Comparison of ENCODE assay signal across 11 cellular contexts in the genomic region with DNA sequence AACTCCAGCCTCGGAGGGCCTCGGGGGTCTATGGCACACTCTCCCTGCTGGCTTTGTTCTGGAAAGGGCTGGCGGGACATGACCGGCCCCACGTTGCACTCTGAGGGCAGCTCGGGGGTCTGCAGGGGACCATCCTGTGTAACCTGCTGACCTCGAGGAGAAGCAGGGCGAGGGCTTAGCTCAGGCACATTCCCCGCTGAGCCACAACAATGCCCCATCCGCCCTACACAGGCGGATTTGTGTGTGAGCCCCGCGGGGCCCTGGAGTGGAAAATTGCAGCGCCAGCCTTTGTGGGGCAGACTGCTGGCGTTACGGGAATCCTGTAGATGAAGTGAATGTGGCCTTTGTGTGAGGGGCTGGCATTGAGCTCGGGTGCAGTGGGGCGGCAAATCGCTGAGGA. TPM values are rescaled to one million over a fixed set of nuclear protein-coding genes. Genes with fewer than 3 reads are reported as not detected.
"Had no signal": no experiment of that assay in that cellular context is flagged by ENCODE, and none has a peak within 500 bp of the region (broad histone marks: within the 10 kb centered on the region; RNA-seq: fewer than 3 reads in every experiment).

No MANE protein-coding gene starts in this region.

RNA-seq across cellular contexts. Expression of a gene that starts 9.5 kb away (rescaled TPM):
- total RNA-seq: OCI-LY7, PC-3, PC-9, Peyer's patch, Right ventricle myocardium inferior, Right ventricle myocardium superior, RPMI7951, SJSA1, SK-MEL-5, T-cell had no signal
- polyA plus RNA-seq: SK-N-SH had no signal
